Comparison of ENCODE assay signal across 19 cellular contexts in the genomic region with DNA sequence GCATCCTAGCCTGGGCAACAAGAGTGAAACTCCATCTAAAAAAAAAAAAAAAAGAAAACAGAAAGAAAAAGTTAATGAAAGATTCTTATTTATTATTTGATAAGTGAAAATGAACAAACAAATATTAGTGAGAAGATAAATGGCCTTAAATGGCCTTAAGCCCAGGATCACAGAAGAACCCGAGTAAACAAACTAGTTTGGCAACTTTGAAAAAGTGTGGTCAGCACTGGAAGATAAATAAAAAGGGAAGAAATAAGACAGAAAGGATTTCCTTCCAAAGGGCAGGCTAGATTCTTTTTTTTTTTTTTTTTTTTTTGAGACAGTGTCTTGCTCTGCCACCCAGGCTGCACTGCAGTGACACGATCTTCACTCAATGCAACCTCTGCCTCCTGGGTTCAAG.
"Had no signal": no experiment of that assay in that cellular context is flagged by ENCODE, and none has a peak within 500 bp of the region (broad histone marks: within the 10 kb centered on the region; RNA-seq: fewer than 3 reads in every experiment).

No MANE protein-coding gene starts in this region.

- H3K27ac Mint-ChIP-seq: activated T-cell treated with anti-CD3 and anti-CD28 coated beads, Interleukin-2, amount 50 U/mL, for 72 hours; natural killer cell; stimulated activated memory B cell treated with anti-CD40 and anti-IgM and Interleukin-4, amounts not matched to agents 10 μg/mL and 1 μg/mL and 100 μg/mL, for 72 hours; T-helper 1 cell treated with Interleukin-12 subunit alpha and Interleukin-12 subunit beta and Interleukin-4 antibody, amounts not matched to agents 30 μg/mL and 1 μg/mL, for 36 hours had no signal

- H3K4me1 Mint-ChIP-seq: natural killer cell; stimulated activated memory B cell treated with anti-CD40 and anti-IgM and Interleukin-4, amounts not matched to agents 10 μg/mL and 1 μg/mL and 100 μg/mL, for 72 hours had no signal

- H3K27me3 Mint-ChIP-seq: stimulated activated memory B cell treated with anti-CD40 and anti-IgM and Interleukin-4, amounts not matched to agents 10 μg/mL and 1 μg/mL and 100 μg/mL, for 72 hours had no signal

- H3K9me3 Mint-ChIP-seq: stimulated activated memory B cell treated with anti-CD40 and anti-IgM and Interleukin-4, amounts not matched to agents 10 μg/mL and 1 μg/mL and 100 μg/mL, for 72 hours; T-helper 1 cell treated with Interleukin-12 subunit alpha and Interleukin-12 subunit beta and Interleukin-4 antibody, amounts not matched to agents 30 μg/mL and 1 μg/mL, for 36 hours had no signal

- ATAC-seq: activated T-cell treated with anti-CD3 and anti-CD28 coated beads, Interleukin-2, amount 50 U/mL, for 72 hours; left colon; lower lobe of right lung; natural killer cell; stimulated activated memory B cell treated with anti-CD40 and anti-IgM and Interleukin-4, amounts not matched to agents 10 μg/mL and 1 μg/mL and 100 μg/mL, for 72 hours had no signal

- DNase-seq: activated CD4-positive, CD25-positive, alpha-beta regulatory T cell treated with anti-CD3 and anti-CD28 coated beads, Interleukin-2, amount 50 U/mL, for 72 hours; activated CD8-positive, alpha-beta memory T cell treated with anti-CD3 and anti-CD28 coated beads for 24 hours; activated CD8-positive, alpha-beta memory T cell treated with anti-CD3 and anti-CD28 coated beads, Interleukin-2, amount 50 U/mL, for 48 hours; activated effector memory CD4-positive, alpha-beta T cell treated with anti-CD3 and anti-CD28 coated beads, Interleukin-2, amount 50 U/mL, for 16 hours; activated naive CD4-positive, alpha-beta T cell treated with anti-CD3 and anti-CD28 coated beads, Interleukin-2, amount 50 U/mL, for 16 hours; activated T-cell treated with anti-CD3 and anti-CD28 coated beads, Interleukin-2, amount 50 U/mL, for 72 hours; cerebellar nuclear complex; cortex of kidney; effector CD4-positive, alpha-beta T cell; hippocampal formation; left colon; lower lobe of right lung; natural killer cell; spleen; stimulated activated CD4-positive, alpha-beta T cell treated with anti-CD3 and anti-CD28 coated beads, Interleukin-4, amount 100 ng/mL, for 4 hours had no signal

- H3K4me3 Mint-ChIP-seq: activated T-cell treated with anti-CD3 and anti-CD28 coated beads, Interleukin-2, amount 50 U/mL, for 72 hours; natural killer cell; stimulated activated memory B cell treated with anti-CD40 and anti-IgM and Interleukin-4, amounts not matched to agents 10 μg/mL and 1 μg/mL and 100 μg/mL, for 72 hours; T-helper 1 cell treated with Interleukin-12 subunit alpha and Interleukin-12 subunit beta and Interleukin-4 antibody, amounts not matched to agents 30 μg/mL and 1 μg/mL, for 36 hours had no signal

- H3K27ac ChIP-seq: ascending aorta, lower lobe of right lung, spleen, thoracic aorta had no signal

- H3K36me3 Mint-ChIP-seq: stimulated activated memory B cell treated with anti-CD40 and anti-IgM and Interleukin-4, amounts not matched to agents 10 μg/mL and 1 μg/mL and 100 μg/mL, for 72 hours had no signal
